Comparison of ENCODE assay signal across 29 cellular contexts in genomic region chr1:156579472-156579871, GRCh38. TPM values are rescaled to one million over a fixed set of nuclear protein-coding genes. Genes with fewer than 3 reads are reported as not detected.
A peak's percentile ranks its signal among the peaks of the same experiment; 100 is the strongest.
DNase-seq lines count a peak whose midpoint lies in the region; ATAC-seq, FAIRE-seq and TF ChIP-seq lines count a peak whose summit lies in the region.
"Had no signal": no experiment of that assay in that cellular context is flagged by ENCODE, and none has a peak within 500 bp of the region (broad histone marks: within the 10 kb centered on the region; RNA-seq: fewer than 3 reads in every experiment).

TTC24 (plus strand) TSS chr1:156579723; CDS start chr1:156581365, 1,642 bp downstream.

- 24% methylated on average over 5 of the region's 5 CpGs for WGBS in HepG2 (ENCODE audit: low lambda C conversion rate)
- WGBS in right lobe of liver (ENCODE audit: insufficient coverage, low coverage, low lambda C conversion rate, missing lambda C conversion rate), result 88% methylated on average over 1 of the region's 5 CpGs
- WGBS in K562 (ENCODE audit: insufficient coverage, low coverage, missing lambda C conversion rate), result 26% methylated on average over 5 of the region's 5 CpGs

- H3K4me3 ChIP-seq in HepG2 (replicated peaks in 1 of 3; ENCODE audit: insufficient read depth in 1 of 3, low read depth in 2 of 3, low read length in 3 of 3), result no peak within 1 kb of the TSS
- H3K4me3 ChIP-seq in right lobe of liver, result no peak within 1 kb of the TSS
- H3K4me3 ChIP-seq in K562, result no peak within 1 kb of the TSS
- H3K4me3 ChIP-seq in BE2C (ENCODE audit: low read depth, low read length), result no peak within 1 kb of the TSS
- H3K4me3 ChIP-seq: GM23338, prostate gland, SJSA1 had no signal

- H3K4me1 ChIP-seq in HepG2 (ENCODE audit: insufficient read depth, low read length) (0 out of 2 replicates have a peak, but pooled peaks cover 14% of the 10 kb centered on the region), right lobe of liver (no peaks in the 10 kb centered on the region), K562 (replicated peaks in 1 of 2; ENCODE audit: control insufficient read depth in 2 of 2, insufficient read depth in 2 of 2, low read length in 2 of 2) (peaks cover 0 to 7% of the 10 kb centered on the region in 2 experiments; a peak in 3 of 5 replicates), BE2C (peaks cover 16% of the 10 kb centered on the region)
- H3K4me1 ChIP-seq: prostate gland, SJSA1 had no signal

- ATAC-seq in HepG2, result no peak
- no peak for ATAC-seq in right lobe of liver
- peak; percentile 65 for ATAC-seq in K562
- no peak for ATAC-seq in HG03460 (IDR thresholded peaks at IDR 0.05; ENCODE audit: unreplicated experiment)
- ATAC-seq: GM23338, left lobe of liver had no signal

- no peaks in the 10 kb centered on the region for H3K9me1 ChIP-seq in K562 (ENCODE audit: control insufficient read depth, insufficient read depth, low read length)

- H3K27ac ChIP-seq in HepG2 (ENCODE audit: extremely low read length, insufficient read depth, low read length) (no peak within 1 kb of the TSS), right lobe of liver (no peak within 1 kb of the TSS), K562 (ENCODE audit: extremely low read depth, low read depth, low read length) (no peak within 1 kb of the TSS)
- H3K27ac ChIP-seq: brain microvascular endothelial cell, C4-2B, prostate gland, RWPE1, SJSA1 had no signal

- H3K79me2 ChIP-seq in HepG2 (ENCODE audit: insufficient read depth, low read length) (no peaks in the 10 kb centered on the region), K562 (ENCODE audit: control insufficient read depth, insufficient read depth, low read length) (no peaks in the 10 kb centered on the region)

- H2AFZ ChIP-seq in HepG2 (ENCODE audit: low read length), result no peak within 1 kb of the TSS
- H2AFZ ChIP-seq in K562 (ENCODE audit: low read depth, low read length), result peak within 1 kb of the TSS; percentile 51; the same call in 1 of the 2 replicates
- H2AFZ ChIP-seq: GM23338 had no signal

- TF ChIP-seq RAD21 in HepG2 (CRISPR knock-in tag; IDR thresholded peaks at IDR 0.05) (no peak), K562 (CRISPR knock-in tag; conservative IDR thresholded peaks at IDR 0.05 in 1 of 2, IDR thresholded peaks at IDR 0.05 in 1 of 2) (no peak)

- H4K20me1 ChIP-seq in HepG2 (ENCODE audit: insufficient read depth, low read length), result no peaks in the 10 kb centered on the region
- no peaks in the 10 kb centered on the region for H4K20me1 ChIP-seq in K562 (replicated peaks; ENCODE audit: control insufficient read depth, insufficient read depth, low read length)

- H3K36me3 ChIP-seq in HepG2 (replicated peaks in 1 of 2; ENCODE audit: control insufficient read depth in 1 of 2, insufficient read depth in 2 of 2, low read length in 2 of 2) (no peaks in the 10 kb centered on the region), right lobe of liver (no peaks in the 10 kb centered on the region), K562 (ENCODE audit: control insufficient read depth, insufficient read depth, low read length) (no peaks in the 10 kb centered on the region), BE2C (no peaks in the 10 kb centered on the region)
- H3K36me3 ChIP-seq: brain microvascular endothelial cell, prostate gland, SJSA1 had no signal

- H3K27me3 ChIP-seq in HepG2 (ENCODE audit: control insufficient read depth in 1 of 2, insufficient read depth in 2 of 2, low read length in 2 of 2) (peaks cover 6 to 29% of the 10 kb centered on the region in 2 experiments; a peak in 4 of 5 replicates), right lobe of liver (no peaks in the 10 kb centered on the region), K562 (ENCODE audit: control insufficient read depth in 2 of 2, insufficient read depth in 2 of 2, low read length in 2 of 2) (no peaks in the 10 kb centered on the region), BE2C (no peaks in the 10 kb centered on the region)
- H3K27me3 ChIP-seq: brain microvascular endothelial cell, SJSA1 had no signal

- BruUV-seq in HepG2 (replicated peaks; lab: Mats Ljungman, UMichigan), result no TSS peak
- no TSS peak for BruUV-seq in K562 (replicated peaks; lab: Mats Ljungman, UMichigan)

- TF ChIP-seq EP300 in HepG2 (IDR thresholded peaks at IDR 0.05; ENCODE audit: low read depth in 2 of 2, low read length in 2 of 2), result no peak
- no peak for TF ChIP-seq EP300 in HepG2 (CRISPR knock-in tag; IDR thresholded peaks at IDR 0.05; ENCODE audit: borderline replicate concordance)
- TF ChIP-seq EP300 in K562 (IDR thresholded peaks at IDR 0.05; ENCODE audit: low read length), result no peak

- no peak for FAIRE-seq in HepG2 (lab: Jason Lieb, UNC)
- peak; percentile 51 for FAIRE-seq in K562 (lab: Jason Lieb, UNC)
- FAIRE-seq: GM18507 had no signal

- TF ChIP-seq POLR2A in HepG2 (IDR thresholded peaks at IDR 0.05; ENCODE audit: insufficient read depth in 1 of 2, low read depth in 2 of 2, low read length in 2 of 2) (no peak), right lobe of liver (IDR thresholded peaks at IDR 0.05) (no peak), K562 (conservative IDR thresholded peaks at IDR 0.05) (no peak)

- DNase-seq in HepG2 (ENCODE audit: low spot score), result no peak
- no peak for DNase-seq in right lobe of liver
- DNase-seq in NCI-H524 treated with DMSO at 0.1 percent for 48 hours (lab: John Stamatoyannopoulos, UW), result peak; percentile 77
- DNase-seq in K562 (ENCODE audit: extremely low read depth in 1 of 4, low spot score in 3 of 4), result peak in 1 of 4 experiments; percentile 31
- DNase-seq in NCI-H1417 treated with DMSO at 0.1 percent for 48 hours (lab: John Stamatoyannopoulos, UW), result no peak
- no peak for DNase-seq in BE2C
- no peak for DNase-seq in mucosa of gallbladder (ENCODE audit: low spot score)
- DNase-seq: activated CD4-positive, alpha-beta T cell treated with anti-CD3 and anti-CD28 coated beads for 48 hours; activated naive CD4-positive, alpha-beta T cell treated with Interleukin-2 at 50 U/mL for 16 hours; amygdala; brain microvascular endothelial cell; cerebellar nuclear complex; dermis blood vessel endothelial cell; endodermal cell; glutamatergic neuron; mesendoderm; NCI-H1694; NCI-H345; stimulated activated CD4-positive, alpha-beta T cell treated with anti-CD3 and anti-CD28 coated beads, Interleukin-4, amount 100 ng/mL, for 4 hours; T1000; trophoblast cell had no signal

- H3K9ac ChIP-seq in HepG2 (ENCODE audit: insufficient read depth, low read depth, low read length), result no peak within 1 kb of the TSS
- no peak within 1 kb of the TSS; a peak in 1 of 4 replicates for H3K9ac ChIP-seq in K562 (ENCODE audit: insufficient read depth in 1 of 2, low read depth in 2 of 2, low read length in 2 of 2)

- in situ Hi-C loops in HepG2 (cut with HindIII; ENCODE audit: extremely low pct_ligation_motif_present, low pct_unique_long_range_greater_than_20kb), result no loop called here
- in situ Hi-C loops in K562 (cut with MboI), result no loop called here

- TF ChIP-seq CTCF in HepG2 (CRISPR knock-in tag; IDR thresholded peaks at IDR 0.05) (no peak), right lobe of liver (IDR thresholded peaks at IDR 0.05) (no peak), K562 (IDR thresholded peaks at IDR 0.05 in 2 of 3, conservative IDR thresholded peaks at IDR 0.05 in 1 of 3; ENCODE audit: insufficient read depth in 2 of 3, low read depth in 1 of 3, low read length in 3 of 3) (no peak), BE2C (IDR thresholded peaks at IDR 0.05; ENCODE audit: low read depth, low read length) (no peak)

- CTCF ChIA-PET in HepG2 (lab: Yijun Ruan, JAX; ENCODE audit: low intra/inter-chr PET ratio, low total read pairs) (no interaction called here), K562 (lab: Yijun Ruan, JAX; ENCODE audit: low intra/inter-chr PET ratio) (interaction anchor here (0.6 to 2.5 kb wide), 2 partner anchors 28 to 98 kb away, joined by 3 to 8 read pairs; no protein-coding TSS in a partner anchor)

- intact Hi-C loops in HepG2 (cut with micrococcal nuclease; ENCODE audit: unreplicated experiment) (no loop called here), right lobe of liver (cut with DNase I) (no loop called here), K562 (cut with micrococcal nuclease) (no loop called here)

- H3K9me3 ChIP-seq in HepG2 (ENCODE audit: low read length), result no peaks in the 10 kb centered on the region
- no peaks in the 10 kb centered on the region for H3K9me3 ChIP-seq in right lobe of liver
- H3K9me3 ChIP-seq in K562 (replicated peaks; ENCODE audit: control insufficient read depth, insufficient read depth, low read depth, low read length), result no peaks in the 10 kb centered on the region
- no peaks in the 10 kb centered on the region for H3K9me3 ChIP-seq in BE2C
- H3K9me3 ChIP-seq: prostate gland, SJSA1 had no signal

- no peak within 1 kb of the TSS for H3K4me2 ChIP-seq in HepG2 (ENCODE audit: low read depth, low read length)
- no peak within 1 kb of the TSS for H3K4me2 ChIP-seq in K562 (ENCODE audit: insufficient read depth, low read length)
- H3K4me2 ChIP-seq: GM23338 had no signal

- POLR2A ChIA-PET in HepG2 (lab: Yijun Ruan, JAX), result no interaction called here
- POLR2A ChIA-PET in K562 (lab: Yijun Ruan, JAX), result interaction anchor here (0.6 to 1.6 kb wide), 3 partner anchors 12 to 14 kb away, joined by 3 to 11 read pairs (median 3); partner anchors contain the start of gene NAXE

RNA-seq across cellular contexts. Expression of gene TTC24, which starts in this region (rescaled TPM):
- 0.13 and 0.15 TPM in 2 replicates for total RNA-seq in HepG2 (2016; rRNA removed; fragmentation: Illumina TruSeq; extraction: Trizol)
- total RNA-seq in HepG2 (2016; cell fraction: cytosol; rRNA removed; fragmentation: Illumina TruSeq; extraction: Trizol; ENCODE audit: low read depth), result not detected in 2 replicates
- total RNA-seq in HepG2 (2016; cell fraction: insoluble cytoplasmic fraction; rRNA removed; fragmentation: Illumina TruSeq; extraction: Trizol), result 0.22 and 0.37 TPM in 2 replicates
- not detected in 2 replicates for total RNA-seq in HepG2 (2016; cell fraction: membrane; rRNA removed; fragmentation: Illumina TruSeq; extraction: Trizol)
- not detected in 2 replicates for total RNA-seq in HepG2 (2016; cell fraction: nucleus; rRNA removed; fragmentation: Illumina TruSeq; extraction: Trizol)
- 0.18 and 0.30 TPM in 2 replicates for polyA plus RNA-seq in HepG2 (2011; rRNA removed)
- polyA plus RNA-seq in HepG2 (2011; cell fraction: cytosol; rRNA removed), result 0.05 and 0.11 TPM in 2 replicates
- polyA plus RNA-seq in HepG2 (2011; cell fraction: nucleus; rRNA removed), result 0.61 and 1.4 TPM in 2 replicates
- polyA plus RNA-seq in HepG2 (2012), result 0.17 TPM in 1 of 2 replicates, not detected in the other
- not detected in 2 replicates for polyA plus RNA-seq in HepG2 (2016; cell fraction: cytosol; fragmentation: Illumina TruSeq; extraction: Trizol; ENCODE audit: low read depth)
- not detected in 2 replicates for polyA plus RNA-seq in HepG2 (2016; cell fraction: insoluble cytoplasmic fraction; fragmentation: Illumina TruSeq; extraction: Trizol; ENCODE audit: low read depth)
- not detected in 2 replicates for polyA plus RNA-seq in HepG2 (2016; cell fraction: membrane; fragmentation: Illumina TruSeq; extraction: Trizol; ENCODE audit: low read depth)
- polyA plus RNA-seq in HepG2 (2016; cell fraction: nucleus; fragmentation: Illumina TruSeq; extraction: Trizol; ENCODE audit: insufficient read depth, low read depth), result 0.60 TPM in 1 of 2 replicates, not detected in the other
- 0.32 TPM in 1 of 2 replicates, not detected in the other for polyA minus RNA-seq in HepG2 (2011; rRNA and poly(A)+ RNA removed; ENCODE audit: low replicate concordance)
- polyA minus RNA-seq in HepG2 (2011; cell fraction: cytosol; rRNA and poly(A)+ RNA removed), result not detected in 2 replicates
- polyA minus RNA-seq in HepG2 (2011; cell fraction: nucleus; rRNA and poly(A)+ RNA removed), result 0.99 TPM in 1 of 2 replicates, not detected in the other
- total RNA-seq in right lobe of liver, result under 1 TPM in 1 of 6 experiments, not detected in 5; 0.31 TPM
- not detected in 2 replicates for total RNA-seq in K562 (2011; cell fraction: chromatin; rRNA removed; ENCODE audit: low replicate concordance)
- total RNA-seq in K562 (2011; cell fraction: nucleolus; rRNA removed), result not detected in 2 replicates
- total RNA-seq in K562 (2011; cell fraction: nucleoplasm; rRNA removed), result not detected in 2 replicates
- total RNA-seq in K562 (2014; rRNA removed), result not detected in 2 replicates
- total RNA-seq in K562 (2014; rRNA removed; fragmentation: Illumina TruSeq; extraction: Trizol), result not detected in 2 replicates
- total RNA-seq in K562 (2015; rRNA removed; fragmentation: Illumina TruSeq; extraction: Trizol), result not detected in 2 replicates
- total RNA-seq in K562 (2021), result not detected in 2 replicates
- polyA plus RNA-seq in K562 (2011; rRNA removed), result not detected in 2 replicates
- polyA plus RNA-seq in K562 (2011; cell fraction: cytosol; rRNA removed), result not detected in 2 replicates
- not detected in 2 replicates for polyA plus RNA-seq in K562 (2011; cell fraction: nucleus; rRNA removed)
- polyA plus RNA-seq in K562 (2012), result not detected in 2 replicates
- polyA plus RNA-seq in K562 (2014; fragmentation: Illumina TruSeq; extraction: Trizol), result not detected in 2 replicates
- polyA plus RNA-seq in K562 (2014; fragmentation: Nextera tagmentation; extraction: Ambion mirVana), result not detected
- polyA plus RNA-seq in K562 (2014; rRNA removed), result not detected in 2 replicates
- not detected in 2 replicates for polyA minus RNA-seq in K562 (2011; rRNA and poly(A)+ RNA removed)
- polyA minus RNA-seq in K562 (2011; cell fraction: cytosol; rRNA and poly(A)+ RNA removed), result not detected in 2 replicates
- polyA minus RNA-seq in K562 (2011; cell fraction: nucleus; rRNA and poly(A)+ RNA removed), result not detected in 2 replicates
- polyA plus RNA-seq in BE2C (2012; ENCODE audit: insufficient read depth, insufficient read length, low read depth), result not detected
- total RNA-seq in mucosa of gallbladder, result 0.60 TPM
- total RNA-seq: dermis blood vessel endothelial cell, endodermal cell, GM23338, left lobe of liver, prostate gland, SJSA1 had no signal
- polyA plus RNA-seq: GM23338 had no signal

Comparison
In these comparisons a context has a peak if more than half of its experiments do, and no peak if none do; other contexts are left out.
1. Peak in ATAC-seq in K562; RNA of the gene not detected or under 1 TPM.
2. Of the 241 proteins assayed by ChIP-seq in both HepG2 and K562: peak only in HepG2: none; only in K562: RFX1; in both: none; in neither: 239; mixed calls (peak in some experiments, not most) for 1.